ENCODE assay signal across 13 cellular contexts in the genomic region with DNA sequence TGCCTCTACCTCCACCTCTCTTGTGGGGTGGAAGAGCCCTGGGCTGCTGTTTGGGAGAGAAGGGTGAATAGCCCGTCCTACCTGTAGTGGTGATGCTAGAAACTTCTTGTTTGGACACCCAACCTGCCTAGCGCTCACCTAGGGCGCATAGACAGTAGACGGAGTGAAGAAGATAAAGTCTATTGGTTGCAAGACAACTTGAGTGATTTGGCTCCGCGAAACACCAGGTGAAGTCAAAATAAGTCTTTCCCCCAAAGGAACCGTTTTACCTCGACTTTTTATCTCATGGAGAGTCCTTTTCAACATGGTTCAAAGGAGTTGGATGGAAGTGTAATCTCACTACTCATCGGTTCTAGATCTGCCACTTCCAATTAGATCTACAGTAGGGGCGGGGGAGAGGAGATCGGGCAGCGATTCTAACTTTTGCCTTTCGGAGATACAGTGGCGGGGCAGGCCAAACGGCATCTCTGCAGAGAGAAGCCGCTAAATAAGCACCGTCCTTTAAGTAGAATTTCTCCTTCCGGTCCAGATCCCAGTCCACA. TPM values are rescaled to one million over a fixed set of nuclear protein-coding genes. Genes with fewer than 3 reads are reported as not detected.
DNase-seq lines count a peak whose midpoint lies in the region; ATAC-seq and TF ChIP-seq lines count a peak whose summit lies in the region.
"Had no signal": no experiment of that assay in that cellular context is flagged by ENCODE, and none has a peak within 500 bp of the region (broad histone marks: within the 10 kb centered on the region; RNA-seq: fewer than 3 reads in every experiment).

No MANE protein-coding gene starts in this region.

- no peak overlapping the region for H3K4me3 Mint-ChIP-seq in T-helper 2 cell treated with Interferon-gamma antibody and Interleukin-4, amounts not matched to agents 5 μg/mL and 100 μg/mL, for 36 hours
- H3K4me3 Mint-ChIP-seq in IgD-negative memory B cell (peak overlapping the region; percentile 34 to 87 (median 76)), nephron (peak overlapping the region; percentile 21 to 77 (median 66))

- H3K4me1 ChIP-seq in colonic mucosa = peaks cover 9% of the 10 kb centered on the region

- H3K4me1 Mint-ChIP-seq in T-helper 2 cell treated with Interferon-gamma antibody and Interleukin-4, amounts not matched to agents 5 μg/mL and 100 μg/mL, for 36 hours (ENCODE audit: low read depth) = peaks cover 13% of the 10 kb centered on the region
- H3K4me1 Mint-ChIP-seq in IgD-negative memory B cell (peaks cover 8 to 11% (median 9%) of the 10 kb centered on the region in 3 donors), nephron (peaks cover 23% of the 10 kb centered on the region)

- ATAC-seq in GM18519 (IDR thresholded peaks at IDR 0.05; ENCODE audit: low FRiP score, unreplicated experiment) = no peak
- ATAC-seq: sciatic nerve had no signal

- H3K36me3 Mint-ChIP-seq in T-helper 2 cell treated with Interferon-gamma antibody and Interleukin-4, amounts not matched to agents 5 μg/mL and 100 μg/mL, for 36 hours (ENCODE audit: low read depth) = peaks cover 7% of the 10 kb centered on the region
- H3K36me3 Mint-ChIP-seq in IgD-negative memory B cell (peaks cover 2% of the 10 kb centered on the region), nephron (ENCODE audit: low read depth) (peaks cover 3% of the 10 kb centered on the region)

- DNase-seq in T-helper 2 cell treated with Interferon-gamma antibody and Interleukin-4, amounts not matched to agents 5 μg/mL and 100 μg/mL, for 36 hours (ENCODE audit: low spot score) = no peak
- no peak for DNase-seq in T-helper 2 cell
- peak; percentile 16 for DNase-seq in colonic mucosa
- DNase-seq in CD1c-positive myeloid dendritic cell (ENCODE audit: extremely low spot score) = no peak
- no peak for DNase-seq in midbrain (lab: John Stamatoyannopoulos, UW)
- DNase-seq: DND-41, NCI-H446 had no signal

- TF ChIP-seq CTCF in colonic mucosa (IDR thresholded peaks at IDR 0.05) (no peak), nephron (IDR thresholded peaks at IDR 0.05; ENCODE audit: unreplicated experiment in 3 of 3) (no peak)

- H3K36me3 ChIP-seq in colonic mucosa = no peaks in the 10 kb centered on the region

- peaks cover 94% of the 10 kb centered on the region for H3K27me3 ChIP-seq in colonic mucosa

- H3K4me3 ChIP-seq in colonic mucosa = no peak overlapping the region

- H3K9me3 ChIP-seq in colonic mucosa = no peaks in the 10 kb centered on the region

- peaks cover 78% of the 10 kb centered on the region for H3K27me3 Mint-ChIP-seq in T-helper 2 cell treated with Interferon-gamma antibody and Interleukin-4, amounts not matched to agents 5 μg/mL and 100 μg/mL, for 36 hours (ENCODE audit: low read depth)
- H3K27me3 Mint-ChIP-seq in IgD-negative memory B cell (peaks cover 64% of the 10 kb centered on the region), nephron (ENCODE audit: low read depth) (peaks cover 88% of the 10 kb centered on the region)

- H3K27ac ChIP-seq in colonic mucosa = no peak overlapping the region

- peaks cover 5% of the 10 kb centered on the region for H3K9me3 Mint-ChIP-seq in T-helper 2 cell treated with Interferon-gamma antibody and Interleukin-4, amounts not matched to agents 5 μg/mL and 100 μg/mL, for 36 hours
- peaks cover 7 to 27% (median 19%) of the 10 kb centered on the region in 3 donors for H3K9me3 Mint-ChIP-seq in IgD-negative memory B cell
- H3K9me3 Mint-ChIP-seq in nephron = no peaks in the 10 kb centered on the region

- intact Hi-C loops in colonic mucosa (cut with DNase I) = no loop called here

- H3K27ac Mint-ChIP-seq in T-helper 2 cell treated with Interferon-gamma antibody and Interleukin-4, amounts not matched to agents 5 μg/mL and 100 μg/mL, for 36 hours = peak overlapping the region; percentile 75
- H3K27ac Mint-ChIP-seq in IgD-negative memory B cell (peak overlapping the region; percentile 86 to 99 (median 96)), nephron (no peak overlapping the region)

- no peak overlapping the region for H3K9ac ChIP-seq in colonic mucosa (ENCODE audit: low read depth in 2 of 2, low read length in 2 of 2)

RNA-seq across cellular contexts. Expression of gene ZIC5, which starts 0.7 kb away (rescaled TPM):
- not detected for polyA plus RNA-seq in IgD-negative memory B cell
- under 1 TPM in 1 of 2 donors, not detected in 1; 0.10 TPM for total RNA-seq in colonic mucosa
- total RNA-seq: mesenteric fat pad, RPMI7951, sciatic nerve had no signal

RNA-seq across cellular contexts. Expression of gene ZIC2, which starts 9.3 kb away (rescaled TPM):
- polyA plus RNA-seq in IgD-negative memory B cell = not detected
- total RNA-seq in colonic mucosa = under 1 TPM; 0.11 to 0.82 TPM
- total RNA-seq: mesenteric fat pad, sciatic nerve had no signal

Comparison
In these comparisons a context has a peak if more than half of its experiments do, and no peak if none do; other contexts are left out.
1. H3K27ac Mint-ChIP-seq: peak in T-helper 2 cell treated with Interferon-gamma antibody and Interleukin-4, amounts not matched to agents 5 μg/mL and 100 μg/mL, for 36 hours (single experiment) and IgD-negative memory B cell (3 of 3); none in nephron (0 of 3).